ENCODE assay signal across 1 cellular context in the genomic region with DNA sequence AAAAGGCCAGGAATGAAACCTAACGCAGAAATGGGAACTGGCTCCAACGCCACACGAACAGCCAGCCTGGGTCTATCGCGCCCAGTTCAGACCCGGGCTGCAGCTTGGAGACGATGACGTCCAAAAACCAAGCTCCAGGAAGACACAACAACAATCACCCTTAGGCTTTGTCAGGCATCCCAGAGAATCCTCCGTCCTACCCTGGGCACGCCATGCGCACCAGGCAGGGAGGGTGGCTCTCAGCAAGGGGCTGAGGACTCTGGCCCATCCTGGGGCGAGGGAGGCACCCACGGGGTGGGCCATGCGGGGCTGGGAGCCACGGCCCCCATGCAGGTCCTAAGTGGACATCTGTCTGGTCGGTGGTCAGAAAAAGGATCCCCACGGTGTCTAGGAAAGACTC.
TF ChIP-seq lines count a peak whose summit lies in the region.

No MANE protein-coding gene starts in this region.

TF ChIP-seq in WTC11, 78 proteins besides CTCF, POLR2A, EP300 and RAD21 (continued from another document):
- TF ChIP-seq, protein P1, sequence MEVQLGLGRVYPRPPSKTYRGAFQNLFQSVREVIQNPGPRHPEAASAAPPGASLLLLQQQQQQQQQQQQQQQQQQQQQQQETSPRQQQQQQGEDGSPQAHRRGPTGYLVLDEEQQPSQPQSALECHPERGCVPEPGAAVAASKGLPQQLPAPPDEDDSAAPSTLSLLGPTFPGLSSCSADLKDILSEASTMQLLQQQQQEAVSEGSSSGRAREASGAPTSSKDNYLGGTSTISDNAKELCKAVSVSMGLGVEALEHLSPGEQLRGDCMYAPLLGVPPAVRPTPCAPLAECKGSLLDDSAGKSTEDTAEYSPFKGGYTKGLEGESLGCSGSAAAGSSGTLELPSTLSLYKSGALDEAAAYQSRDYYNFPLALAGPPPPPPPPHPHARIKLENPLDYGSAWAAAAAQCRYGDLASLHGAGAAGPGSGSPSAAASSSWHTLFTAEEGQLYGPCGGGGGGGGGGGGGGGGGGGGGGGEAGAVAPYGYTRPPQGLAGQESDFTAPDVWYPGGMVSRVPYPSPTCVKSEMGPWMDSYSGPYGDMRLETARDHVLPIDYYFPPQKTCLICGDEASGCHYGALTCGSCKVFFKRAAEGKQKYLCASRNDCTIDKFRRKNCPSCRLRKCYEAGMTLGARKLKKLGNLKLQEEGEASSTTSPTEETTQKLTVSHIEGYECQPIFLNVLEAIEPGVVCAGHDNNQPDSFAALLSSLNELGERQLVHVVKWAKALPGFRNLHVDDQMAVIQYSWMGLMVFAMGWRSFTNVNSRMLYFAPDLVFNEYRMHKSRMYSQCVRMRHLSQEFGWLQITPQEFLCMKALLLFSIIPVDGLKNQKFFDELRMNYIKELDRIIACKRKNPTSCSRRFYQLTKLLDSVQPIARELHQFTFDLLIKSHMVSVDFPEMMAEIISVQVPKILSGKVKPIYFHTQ (CRISPR knock-in tag; IDR thresholded peaks at IDR 0.05) = no peak
- TF ChIP-seq, protein P2, sequence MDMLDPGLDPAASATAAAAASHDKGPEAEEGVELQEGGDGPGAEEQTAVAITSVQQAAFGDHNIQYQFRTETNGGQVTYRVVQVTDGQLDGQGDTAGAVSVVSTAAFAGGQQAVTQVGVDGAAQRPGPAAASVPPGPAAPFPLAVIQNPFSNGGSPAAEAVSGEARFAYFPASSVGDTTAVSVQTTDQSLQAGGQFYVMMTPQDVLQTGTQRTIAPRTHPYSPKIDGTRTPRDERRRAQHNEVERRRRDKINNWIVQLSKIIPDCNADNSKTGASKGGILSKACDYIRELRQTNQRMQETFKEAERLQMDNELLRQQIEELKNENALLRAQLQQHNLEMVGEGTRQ (CRISPR knock-in tag; IDR thresholded peaks at IDR 0.05) = no peak
TF ChIP-seq in WTC11: peak in this region for 0.
